In the genomic region with DNA sequence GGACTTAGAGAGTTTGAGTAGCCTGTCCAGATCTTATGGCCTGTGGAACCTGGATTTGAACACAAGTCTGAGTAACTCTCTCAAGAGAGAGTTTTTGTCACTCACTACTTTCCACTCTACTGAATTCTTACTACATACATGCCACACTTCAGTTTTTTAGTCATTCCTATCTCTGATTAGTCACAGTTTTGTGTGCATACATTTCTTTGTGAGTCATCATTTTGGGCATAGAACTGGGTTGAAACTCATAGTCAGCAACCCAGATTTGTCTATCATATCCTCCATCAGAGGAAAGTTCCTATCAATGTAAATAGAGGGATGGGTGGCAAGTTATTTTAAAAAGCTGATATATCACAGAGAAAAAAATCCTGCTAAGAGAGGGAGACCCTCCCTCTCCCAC, we compare ENCODE assay signal across 13 cellular contexts. TPM values are rescaled to one million over a fixed set of nuclear protein-coding genes. Genes with fewer than 3 reads are reported as not detected.
DNase-seq lines count a peak whose midpoint lies in the region; ATAC-seq, FAIRE-seq and TF ChIP-seq lines count a peak whose summit lies in the region.
"Had no signal": no experiment of that assay in that cellular context is flagged by ENCODE, and none has a peak within 500 bp of the region (broad histone marks: within the 10 kb centered on the region; RNA-seq: fewer than 3 reads in every experiment).

No MANE protein-coding gene starts in this region.

- 0 out of 3 replicates have a peak overlapping the region, but pooled peaks have one; percentile 19 for H3K4me2 ChIP-seq in A549
- peak overlapping the region; percentile 39 for H3K4me2 ChIP-seq in keratinocyte (ENCODE audit: control insufficient read depth, extremely low read depth, insufficient read depth, low read depth, low read length)

- H3K4me3 ChIP-seq in A549: no peak overlapping the region
- H3K4me3 ChIP-seq in keratinocyte (ENCODE audit: control insufficient read depth in 2 of 3, extremely low read depth in 1 of 3, insufficient read depth in 2 of 3, low read depth in 1 of 3, low read length in 3 of 3): no peak overlapping the region

- H3K9ac ChIP-seq in keratinocyte (ENCODE audit: control insufficient read depth, extremely low read depth, insufficient read depth, low read length): no peak overlapping the region

- no peaks in the 10 kb centered on the region for H3K27me3 ChIP-seq in keratinocyte (ENCODE audit: control insufficient read depth, extremely low read depth, insufficient read depth, low read length)

- no peak for TF ChIP-seq RAD21 in A549 (conservative IDR thresholded peaks at IDR 0.05 in 1 of 2, IDR thresholded peaks at IDR 0.05 in 1 of 2)

- FAIRE-seq in A549 (lab: Jason Lieb, UNC) (no peak), H54 (lab: Jason Lieb, UNC) (peak; percentile 89), keratinocyte (lab: Jason Lieb, UNC) (peak; percentile 91)
- FAIRE-seq: endometrium had no signal

- H4K20me1 ChIP-seq in keratinocyte (ENCODE audit: control insufficient read depth, extremely low read depth, insufficient read depth, low read length): no peaks in the 10 kb centered on the region

- no peaks in the 10 kb centered on the region for H3K9me1 ChIP-seq in keratinocyte (ENCODE audit: control insufficient read depth, extremely low read depth, insufficient read depth, low read length)

- H3K4me1 ChIP-seq in A549 (peaks cover 16% of the 10 kb centered on the region; the same call in 2 of the 3 replicates), keratinocyte (ENCODE audit: control insufficient read depth, extremely low read depth, insufficient read depth, low read length) (peaks cover 27% of the 10 kb centered on the region)

- no peaks in the 10 kb centered on the region for H3K9me3 Mint-ChIP-seq in glutamatergic neuron (ENCODE audit: unreplicated experiment)
- H3K9me3 Mint-ChIP-seq: activated naive CD4-positive, alpha-beta T cell treated with anti-CD3 and anti-CD28 coated beads, Interleukin-2, amount 50 U/mL, for 24 hours; type B pancreatic cell had no signal

- H2AFZ ChIP-seq in keratinocyte (ENCODE audit: control insufficient read depth, low read length): no peak overlapping the region

- peaks cover 20% of the 10 kb centered on the region for H3K4me1 Mint-ChIP-seq in glutamatergic neuron (ENCODE audit: low read depth, unreplicated experiment)
- H3K4me1 Mint-ChIP-seq: activated naive CD4-positive, alpha-beta T cell treated with anti-CD3 and anti-CD28 coated beads, Interleukin-2, amount 50 U/mL, for 24 hours; CD14-positive monocyte had no signal

- ATAC-seq in A549: peak; percentile 83 to 86

- TF ChIP-seq POLR2A in A549 (IDR thresholded peaks at IDR 0.05; ENCODE audit: low read length) (no peak), H54 (IDR thresholded peaks at IDR 0.05; ENCODE audit: low read depth, low read length) (no peak)

- dilution Hi-C loops in keratinocyte (cut with MboI; ENCODE audit: extremely low pct_ligation_motif_present, low sequenced_read_pairs): no loop called here

- no peaks in the 10 kb centered on the region for H3K36me3 Mint-ChIP-seq in glutamatergic neuron (ENCODE audit: unreplicated experiment)
- H3K36me3 Mint-ChIP-seq: activated naive CD4-positive, alpha-beta T cell treated with anti-CD3 and anti-CD28 coated beads, Interleukin-2, amount 50 U/mL, for 24 hours; CD14-positive monocyte had no signal

- no peaks in the 10 kb centered on the region for H3K27me3 Mint-ChIP-seq in glutamatergic neuron (ENCODE audit: unreplicated experiment)
- H3K27me3 Mint-ChIP-seq: activated naive CD4-positive, alpha-beta T cell treated with anti-CD3 and anti-CD28 coated beads, Interleukin-2, amount 50 U/mL, for 24 hours; type B pancreatic cell had no signal

- peaks cover 22% of the 10 kb centered on the region for H3K79me2 ChIP-seq in keratinocyte (ENCODE audit: control insufficient read depth, insufficient read depth, low read length)

- no peak overlapping the region for H3K4me3 Mint-ChIP-seq in glutamatergic neuron (ENCODE audit: unreplicated experiment)
- H3K4me3 Mint-ChIP-seq: activated naive CD4-positive, alpha-beta T cell treated with anti-CD3 and anti-CD28 coated beads, Interleukin-2, amount 50 U/mL, for 24 hours; CD14-positive monocyte; type B pancreatic cell had no signal

- 0 out of 6 replicates have a peak overlapping the region, but pooled peaks of 1 of the 2 experiments have one; percentile 9 for H3K27ac ChIP-seq in A549
- H3K27ac ChIP-seq in keratinocyte (ENCODE audit: control insufficient read depth, insufficient read depth, low read length): peak overlapping the region; percentile 61

- H3K36me3 ChIP-seq in keratinocyte (ENCODE audit: control insufficient read depth in 2 of 2, extremely low read depth in 1 of 2, insufficient read depth in 2 of 2, low read length in 2 of 2): peaks cover 8 to 13% of the 10 kb centered on the region in 2 experiments

- DNase-seq in A549 (ENCODE audit: low read depth in 1 of 2, low spot score in 1 of 2) (peak; percentile 6 to 23), H54 (ENCODE audit: insufficient read length, low spot score) (no peak), amniotic epithelial cell (ENCODE audit: low read depth) (peak; percentile 85), keratinocyte (ENCODE audit: low read depth, low spot score) (peak; percentile 75), NCI-H1092 (lab: John Stamatoyannopoulos, UW) (no peak), glutamatergic neuron (no peak)
- no peak for DNase-seq in stimulated activated CD4-positive, alpha-beta T cell treated with anti-CD3 and anti-CD28 coated beads, Interleukin-4, amount 100 ng/mL, for 24 hours
- no peak for DNase-seq in effector CD8-positive, alpha-beta T cell (lab: John Stamatoyannopoulos, UW)
- DNase-seq: left cardiac atrium had no signal

- POLR2A ChIA-PET in A549 (lab: Yijun Ruan, JAX): no interaction called here

- TF ChIP-seq EP300 in A549 (IDR thresholded peaks at IDR 0.05): no peak

- TF ChIP-seq CTCF in A549 (IDR thresholded peaks at IDR 0.05) (no peak), keratinocyte (optimal IDR thresholded peaks at IDR 0.05 in 1 of 3, IDR thresholded peaks at IDR 0.05 in 1 of 3, conservative IDR thresholded peaks at IDR 0.05 in 1 of 3; ENCODE audit: extremely low read depth in 1 of 3, insufficient read depth in 2 of 3, low read length in 3 of 3) (no peak), glutamatergic neuron (IDR thresholded peaks at IDR 0.05; ENCODE audit: partially characterized antibody, unreplicated experiment) (no peak)

- CTCF ChIA-PET in A549 (lab: Yijun Ruan, JAX): interaction anchor here (0.7 to 1.7 kb wide), 2 partner anchors 10 to 37 kb away, joined by 4 read pairs; no protein-coding TSS in a partner anchor

- H3K27ac Mint-ChIP-seq in glutamatergic neuron (ENCODE audit: unreplicated experiment): no peak overlapping the region
- H3K27ac Mint-ChIP-seq: activated naive CD4-positive, alpha-beta T cell treated with anti-CD3 and anti-CD28 coated beads, Interleukin-2, amount 50 U/mL, for 24 hours; CD14-positive monocyte; type B pancreatic cell had no signal

- H3K9me3 ChIP-seq in A549: no peaks in the 10 kb centered on the region
- H3K9me3 ChIP-seq in keratinocyte (ENCODE audit: control insufficient read depth, low read depth, low read length): no peaks in the 10 kb centered on the region

TF ChIP-seq in A549, 52 proteins besides CTCF, POLR2A, EP300 and RAD21:
- TF ChIP-seq FOSL2 (IDR thresholded peaks at IDR 0.05): peak; percentile 47; the same call in 1 of the 2 replicates
- TF ChIP-seq FOSL2 (CRISPR knock-in tag; IDR thresholded peaks at IDR 0.05): peak; percentile 84
- peak; percentile 69 for TF ChIP-seq MAFK (IDR thresholded peaks at IDR 0.05; ENCODE audit: partially characterized antibody)
- TF ChIP-seq ZSCAN20 (CRISPR knock-in tag; IDR thresholded peaks at IDR 0.05): no peak
- peak; percentile 54; the same call in 1 of the 2 replicates for TF ChIP-seq JUNB (IDR thresholded peaks at IDR 0.05)
TF ChIP-seq in A549: peak in this region for 3.

RNA-seq across cellular contexts. Expression of gene FLRT2, which starts 42.9 kb away (rescaled TPM):
- polyA plus RNA-seq in A549 (2011; rRNA removed): 6.4 and 7.5 TPM in 2 replicates
- polyA plus RNA-seq in A549 (2012; cell fraction: cytosol; rRNA removed): 2.6 and 4.2 TPM in 2 replicates
- 13.0 and 24.3 TPM in 2 replicates for polyA plus RNA-seq in A549 (2012; cell fraction: nucleus; rRNA removed)
- polyA plus RNA-seq in A549 (2017; fragmentation: RNase III; extraction: RNeasy Plus Mini Kit Qiagen cat#74134 plus additional on column Dnase treatment): 6.6 to 7.0 TPM (median 6.8 TPM) in 3 replicates
- 12.6 and 13.3 TPM in 2 replicates for polyA minus RNA-seq in A549 (2011; rRNA and poly(A)+ RNA removed)
- polyA plus RNA-seq in keratinocyte: 49.3 to 74.4 TPM (median 69.2 TPM) in 3 replicates
- polyA plus RNA-seq in keratinocyte (2011; ENCODE audit: low read depth): 55.8 TPM
- 22.2 and 23.3 TPM in 2 replicates for polyA plus RNA-seq in keratinocyte (2011; cell fraction: cytosol; rRNA removed)
- polyA plus RNA-seq in keratinocyte (2011; cell fraction: nucleus; rRNA removed): 229 and 258 TPM in 2 replicates
- 29.4 and 43.2 TPM in 2 replicates for polyA plus RNA-seq in keratinocyte (2012; ENCODE audit: low replicate concordance)
- 63.4 to 138 TPM (median 138 TPM) in 3 replicates for polyA minus RNA-seq in keratinocyte
- polyA minus RNA-seq in keratinocyte (2011; cell fraction: cytosol; rRNA and poly(A)+ RNA removed): 50.3 TPM
- polyA minus RNA-seq in keratinocyte (2011; cell fraction: nucleus; rRNA and poly(A)+ RNA removed): 292 and 345 TPM in 2 replicates
- 69.6 TPM for total RNA-seq in glutamatergic neuron (ENCODE audit: unreplicated experiment)
- polyA plus RNA-seq: CD14-positive monocyte had no signal

Comparison
In these comparisons a context has a peak if more than half of its experiments do, and no peak if none do; other contexts are left out.
1. DNase-seq: peak in A549 (2 of 2), amniotic epithelial cell (single experiment) and keratinocyte (single experiment); none in H54 (single experiment), NCI-H1092 (single experiment), stimulated activated CD4-positive, alpha-beta T cell treated with anti-CD3 and anti-CD28 coated beads, Interleukin-4, amount 100 ng/mL, for 24 hours (single experiment), glutamatergic neuron (single experiment) and effector CD8-positive, alpha-beta T cell (single experiment).